18 cellular contexts compared by ENCODE assay signal in the genomic region with DNA sequence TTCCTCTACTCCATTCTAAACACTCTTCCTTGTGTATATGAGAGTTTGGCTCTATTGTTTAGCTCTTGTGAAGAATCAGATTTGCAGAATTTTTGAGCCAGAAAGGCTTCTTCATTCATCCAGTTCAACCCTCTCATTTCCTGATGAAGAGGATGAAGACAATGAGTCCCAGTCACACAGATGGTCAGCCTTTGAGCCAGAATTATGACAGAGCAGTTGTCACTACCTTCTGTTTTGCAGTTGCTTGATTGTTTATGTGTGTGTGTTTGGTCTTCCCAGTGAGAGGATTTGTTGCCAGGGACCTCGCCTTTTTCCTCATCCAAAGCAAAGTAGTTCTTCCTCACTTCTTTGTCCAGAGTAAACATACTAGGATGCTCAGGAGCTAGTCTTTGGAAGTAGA. TPM values are rescaled to one million over a fixed set of nuclear protein-coding genes. Genes with fewer than 3 reads are reported as not detected.
DNase-seq lines count a peak whose midpoint lies in the region; ATAC-seq, FAIRE-seq and TF ChIP-seq lines count a peak whose summit lies in the region.
"Had no signal": no experiment of that assay in that cellular context is flagged by ENCODE, and none has a peak within 500 bp of the region (broad histone marks: within the 10 kb centered on the region; RNA-seq: fewer than 3 reads in every experiment).

No MANE protein-coding gene starts in this region.

- peak; percentile 63 for DNase-seq in COLO829 (ENCODE audit: low spot score)
- DNase-seq in GM12892 (ENCODE audit: insufficient read length) = no peak
- no peak for DNase-seq in T-helper 17 cell
- no peak for DNase-seq in glutamatergic neuron
- no peak for DNase-seq in HFFc6
- no peak for DNase-seq in NCI-H146 treated with DMSO at 0.1 percent for 48 hours (lab: John Stamatoyannopoulos, UW; ENCODE audit: unreplicated experiment)
- DNase-seq: BE2C; CD8-positive, alpha-beta T cell; GM23248; NCI-H1436 treated with DMSO at 0.1 percent for 48 hours; NCI-H2081 treated with DMSO at 0.1 percent for 48 hours; NCI-H2227 treated with DMSO at 0.1 percent for 48 hours; NCI-H69; Right ventricle myocardium superior had no signal

- peaks cover 8% of the 10 kb centered on the region for H3K36me3 Mint-ChIP-seq in T-helper 17 cell (ENCODE audit: low read depth)
- H3K36me3 Mint-ChIP-seq in glutamatergic neuron (ENCODE audit: unreplicated experiment) = no peaks in the 10 kb centered on the region
- peaks cover 17% of the 10 kb centered on the region for H3K36me3 Mint-ChIP-seq in HFFc6 (ENCODE audit: low read depth)
- H3K36me3 Mint-ChIP-seq: IgD-negative memory B cell had no signal

- H3K27me3 Mint-ChIP-seq in T-helper 17 cell = no peaks in the 10 kb centered on the region
- H3K27me3 Mint-ChIP-seq in glutamatergic neuron (ENCODE audit: unreplicated experiment) = no peaks in the 10 kb centered on the region
- no peaks in the 10 kb centered on the region for H3K27me3 Mint-ChIP-seq in HFFc6 (ENCODE audit: insufficient read depth)
- H3K27me3 Mint-ChIP-seq: IgD-negative memory B cell had no signal

- no peaks in the 10 kb centered on the region for H3K9me3 ChIP-seq in T-helper 17 cell (ENCODE audit: control insufficient read depth, low read length, poor library complexity, severe bottlenecking)
- H3K9me3 ChIP-seq: BE2C had no signal

- H3K4me1 Mint-ChIP-seq in T-helper 17 cell (peaks cover 55% of the 10 kb centered on the region), glutamatergic neuron (ENCODE audit: low read depth, unreplicated experiment) (no peaks in the 10 kb centered on the region), HFFc6 (ENCODE audit: low read depth) (peaks cover 28% of the 10 kb centered on the region)

- H3K9me3 Mint-ChIP-seq in glutamatergic neuron (ENCODE audit: unreplicated experiment) = no peaks in the 10 kb centered on the region
- no peaks in the 10 kb centered on the region for H3K9me3 Mint-ChIP-seq in HFFc6
- H3K9me3 Mint-ChIP-seq: CD8-positive, alpha-beta T cell; IgD-negative memory B cell had no signal

- FAIRE-seq in GM12892 (lab: Jason Lieb, UNC) = peak; percentile 76

- ATAC-seq in T-helper 17 cell (no peak), GM18502 (IDR thresholded peaks at IDR 0.05; ENCODE audit: poor library complexity, unreplicated experiment) (no peak), GM21825 (IDR thresholded peaks at IDR 0.05; ENCODE audit: unreplicated experiment) (no peak)
- ATAC-seq: CD8-positive, alpha-beta T cell; SK-N-SH treated with all-trans-retinoic acid at 6 μM for 48 hours had no signal

- TF ChIP-seq POLR2A in GM12892 (IDR thresholded peaks at IDR 0.05; ENCODE audit: low read depth, low read length) = no peak

- peak overlapping the region; percentile 12 for H3K4me3 Mint-ChIP-seq in T-helper 17 cell
- no peak overlapping the region for H3K4me3 Mint-ChIP-seq in glutamatergic neuron (ENCODE audit: unreplicated experiment)
- no peak overlapping the region for H3K4me3 Mint-ChIP-seq in HFFc6
- H3K4me3 Mint-ChIP-seq: CD8-positive, alpha-beta T cell; IgD-negative memory B cell had no signal

- TF ChIP-seq CTCF in glutamatergic neuron (IDR thresholded peaks at IDR 0.05; ENCODE audit: partially characterized antibody, unreplicated experiment) (no peak), HFFc6 (IDR thresholded peaks at IDR 0.05) (no peak)

- H3K27ac Mint-ChIP-seq in T-helper 17 cell (no peak overlapping the region), glutamatergic neuron (ENCODE audit: unreplicated experiment) (peak overlapping the region; percentile 36), HFFc6 (no peak overlapping the region)
- H3K27ac Mint-ChIP-seq: CD8-positive, alpha-beta T cell; IgD-negative memory B cell had no signal

RNA-seq across cellular contexts. Expression of gene MDFIC, which starts 15.5 kb away (rescaled TPM):
- polyA plus RNA-seq in GM12892 (2012; ENCODE audit: missing spikeins) = 76.6 TPM
- total RNA-seq in T-helper 17 cell = 100 to 1,000 TPM in 1 of 2 donors, 10 to 100 TPM in 1; 90.2 to 109 TPM
- 0.10 TPM for total RNA-seq in glutamatergic neuron (ENCODE audit: unreplicated experiment)
- 10 to 100 TPM; 33.3 to 57.9 (median 45.5) TPM for total RNA-seq in HFFc6 (2021; fragmentation: NEBNext Ultra II Directional; extraction: Animal tissue kit (Norgen Biotek cat#: 25700))

Comparison
In these comparisons a context has a peak if more than half of its experiments do, and no peak if none do; other contexts are left out.
1. RNA of gene MDFIC, which starts 15.5 kb away (total RNA-seq): 90.2 to 109 TPM in T-helper 17 cell and 33.3 to 57.9 TPM in HFFc6; 0.10 TPM in glutamatergic neuron (single experiment); every median in the first group is over 10 times any median in the second.